ENCODE assay signal across 1 cellular context in the genomic region with DNA sequence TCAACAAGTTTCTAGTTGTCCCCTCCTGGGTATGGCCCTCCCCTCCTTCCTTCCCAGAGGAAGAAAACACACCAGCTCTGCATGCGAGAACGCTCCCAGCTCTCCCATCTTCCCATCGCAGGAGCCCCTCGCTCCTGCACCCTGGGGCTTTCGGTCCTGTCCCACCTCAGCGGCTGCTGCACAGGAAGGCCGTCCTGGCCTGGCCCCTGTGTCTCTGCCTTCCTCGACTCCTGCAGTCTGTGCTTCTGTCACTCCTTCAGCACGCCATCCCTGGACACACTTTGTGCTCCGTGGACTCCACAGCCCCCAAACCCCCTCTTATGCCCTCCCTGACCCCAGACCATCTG.
TF ChIP-seq lines count a peak whose summit lies in the region.

No MANE protein-coding gene starts in this region.

TF ChIP-seq in HepG2, 621 proteins besides CTCF, POLR2A, EP300 and RAD21:
- TF ChIP-seq PHF8 (CRISPR knock-in tag; IDR thresholded peaks at IDR 0.05) (no peak), HMG20A (CRISPR knock-in tag; IDR thresholded peaks at IDR 0.05; ENCODE audit: borderline replicate concordance) (no peak), POGZ (CRISPR knock-in tag; IDR thresholded peaks at IDR 0.05) (no peak), CC2D1A (CRISPR knock-in tag; IDR thresholded peaks at IDR 0.05) (no peak), SSRP1 (CRISPR knock-in tag; IDR thresholded peaks at IDR 0.05) (0 out of 2 replicates have a peak, but pooled peaks have one; percentile 52), ZMYM4 (CRISPR knock-in tag; IDR thresholded peaks at IDR 0.05) (no peak), ZNF83 (CRISPR knock-in tag; IDR thresholded peaks at IDR 0.05; ENCODE audit: borderline replicate concordance) (no peak), ZNF230 (CRISPR knock-in tag; IDR thresholded peaks at IDR 0.05) (no peak), ZNF788 (CRISPR knock-in tag; IDR thresholded peaks at IDR 0.05; ENCODE audit: borderline replicate concordance) (no peak; the same call in 1 of the 2 replicates), ERF (CRISPR knock-in tag; IDR thresholded peaks at IDR 0.05) (0 out of 2 replicates have a peak, but pooled peaks have one; percentile 11), ZNF839 (CRISPR knock-in tag; IDR thresholded peaks at IDR 0.05; ENCODE audit: borderline replicate concordance) (no peak), ELF4 (CRISPR knock-in tag; IDR thresholded peaks at IDR 0.05; ENCODE audit: borderline replicate concordance) (no peak), JUN (CRISPR knock-in tag; IDR thresholded peaks at IDR 0.05) (no peak), RFXAP (CRISPR knock-in tag; IDR thresholded peaks at IDR 0.05; ENCODE audit: borderline replicate concordance) (no peak), HOXA9 (CRISPR knock-in tag; IDR thresholded peaks at IDR 0.05; ENCODE audit: borderline replicate concordance) (no peak), HDAC1 (CRISPR knock-in tag; IDR thresholded peaks at IDR 0.05) (0 out of 2 replicates have a peak, but pooled peaks have one; percentile 24)
- TF ChIP-seq, protein P1, sequence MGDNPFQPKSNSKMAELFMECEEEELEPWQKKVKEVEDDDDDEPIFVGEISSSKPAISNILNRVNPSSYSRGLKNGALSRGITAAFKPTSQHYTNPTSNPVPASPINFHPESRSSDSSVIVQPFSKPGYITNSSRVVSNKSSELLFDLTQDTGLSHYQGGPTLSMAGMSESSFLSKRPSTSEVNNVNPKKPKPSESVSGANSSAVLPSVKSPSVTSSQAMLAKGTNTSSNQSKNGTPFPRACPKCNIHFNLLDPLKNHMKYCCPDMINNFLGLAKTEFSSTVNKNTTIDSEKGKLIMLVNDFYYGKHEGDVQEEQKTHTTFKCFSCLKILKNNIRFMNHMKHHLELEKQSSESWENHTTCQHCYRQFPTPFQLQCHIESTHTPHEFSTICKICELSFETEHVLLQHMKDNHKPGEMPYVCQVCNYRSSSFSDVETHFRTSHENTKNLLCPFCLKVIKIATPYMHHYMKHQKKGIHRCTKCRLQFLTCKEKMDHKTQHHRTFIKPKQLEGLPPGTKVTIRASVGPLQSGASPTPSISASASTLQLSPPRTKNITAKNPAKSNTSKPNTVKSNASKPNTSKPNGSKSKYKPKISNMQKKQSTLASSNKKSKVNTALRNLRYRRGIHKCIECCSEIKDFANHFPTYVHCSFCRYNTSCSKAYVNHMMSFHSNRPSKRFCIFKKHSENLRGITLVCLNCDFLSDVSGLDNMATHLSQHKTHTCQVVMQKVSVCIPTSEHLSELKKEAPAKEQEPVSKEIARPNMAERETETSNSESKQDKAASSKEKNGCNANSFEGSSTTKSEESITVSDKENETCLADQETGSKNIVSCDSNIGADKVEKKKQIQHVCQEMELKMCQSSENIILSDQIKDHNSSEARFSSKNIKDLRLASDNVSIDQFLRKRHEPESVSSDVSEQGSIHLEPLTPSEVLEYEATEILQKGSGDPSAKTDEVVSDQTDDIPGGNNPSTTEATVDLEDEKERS (CRISPR knock-in tag; IDR thresholded peaks at IDR 0.05), result 0 out of 2 replicates have a peak, but pooled peaks have one; percentile 31
- TF ChIP-seq, protein P2, sequence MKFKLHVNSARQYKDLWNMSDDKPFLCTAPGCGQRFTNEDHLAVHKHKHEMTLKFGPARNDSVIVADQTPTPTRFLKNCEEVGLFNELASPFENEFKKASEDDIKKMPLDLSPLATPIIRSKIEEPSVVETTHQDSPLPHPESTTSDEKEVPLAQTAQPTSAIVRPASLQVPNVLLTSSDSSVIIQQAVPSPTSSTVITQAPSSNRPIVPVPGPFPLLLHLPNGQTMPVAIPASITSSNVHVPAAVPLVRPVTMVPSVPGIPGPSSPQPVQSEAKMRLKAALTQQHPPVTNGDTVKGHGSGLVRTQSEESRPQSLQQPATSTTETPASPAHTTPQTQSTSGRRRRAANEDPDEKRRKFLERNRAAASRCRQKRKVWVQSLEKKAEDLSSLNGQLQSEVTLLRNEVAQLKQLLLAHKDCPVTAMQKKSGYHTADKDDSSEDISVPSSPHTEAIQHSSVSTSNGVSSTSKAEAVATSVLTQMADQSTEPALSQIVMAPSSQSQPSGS (CRISPR knock-in tag; IDR thresholded peaks at IDR 0.05), result no peak
- TF ChIP-seq, protein P3, sequence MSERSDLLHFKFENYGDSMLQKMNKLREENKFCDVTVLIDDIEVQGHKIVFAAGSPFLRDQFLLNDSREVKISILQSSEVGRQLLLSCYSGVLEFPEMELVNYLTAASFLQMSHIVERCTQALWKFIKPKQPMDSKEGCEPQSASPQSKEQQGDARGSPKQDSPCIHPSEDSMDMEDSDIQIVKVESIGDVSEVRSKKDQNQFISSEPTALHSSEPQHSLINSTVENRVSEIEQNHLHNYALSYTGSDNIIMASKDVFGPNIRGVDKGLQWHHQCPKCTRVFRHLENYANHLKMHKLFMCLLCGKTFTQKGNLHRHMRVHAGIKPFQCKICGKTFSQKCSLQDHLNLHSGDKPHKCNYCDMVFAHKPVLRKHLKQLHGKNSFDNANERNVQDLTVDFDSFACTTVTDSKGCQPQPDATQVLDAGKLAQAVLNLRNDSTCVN (CRISPR knock-in tag; IDR thresholded peaks at IDR 0.05; ENCODE audit: borderline replicate concordance), result no peak
- TF ChIP-seq, protein P4, sequence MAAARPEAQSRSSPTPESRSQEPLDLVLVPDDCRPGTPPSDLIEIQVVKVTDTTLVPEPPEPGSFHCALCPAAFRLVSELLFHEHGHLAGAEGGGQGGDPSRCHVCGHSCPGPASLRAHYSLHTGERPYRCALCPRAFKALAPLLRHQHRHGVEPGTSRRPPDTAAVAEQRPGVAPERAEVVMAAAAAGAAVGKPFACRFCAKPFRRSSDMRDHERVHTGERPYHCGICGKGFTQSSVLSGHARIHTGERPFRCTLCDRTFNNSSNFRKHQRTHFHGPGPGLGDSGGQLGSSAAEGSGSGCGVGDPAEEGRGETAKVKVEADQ (CRISPR knock-in tag; IDR thresholded peaks at IDR 0.05; ENCODE audit: borderline replicate concordance), result no peak
